Comparison of ENCODE assay signal across 8 cellular contexts in genomic region chr1:108643492-108644333, GRCh38. TPM values are rescaled to one million over a fixed set of nuclear protein-coding genes. Genes with fewer than 3 reads are reported as not detected.
A peak's percentile ranks its signal among the peaks of the same experiment; 100 is the strongest.
DNase-seq lines count a peak whose midpoint lies in the region; ATAC-seq and TF ChIP-seq lines count a peak whose summit lies in the region.

No MANE protein-coding gene starts in this region.

- H3K4me3 ChIP-seq in fibroblast of villous mesenchyme (ENCODE audit: low read depth, low read length) (no peak overlapping the region), osteoblast (ENCODE audit: insufficient read depth, low read length) (no peak overlapping the region)

- peaks cover 7% of the 10 kb centered on the region for H3K4me1 ChIP-seq in osteoblast (ENCODE audit: insufficient read depth, low read length)

- H4K20me1 ChIP-seq in osteoblast (ENCODE audit: insufficient read depth, low read length) = no peaks in the 10 kb centered on the region

- no peak overlapping the region for H3K4me2 ChIP-seq in osteoblast (ENCODE audit: insufficient read depth, low read length)

- no peaks in the 10 kb centered on the region for H3K79me2 ChIP-seq in osteoblast (ENCODE audit: insufficient read depth, low read length)

- peak; percentile 48 to 53 for ATAC-seq in activated CD4-positive, CD25-positive, alpha-beta regulatory T cell treated with anti-CD3 and anti-CD28 coated beads, Interleukin-2, amount 50 U/mL, for 24 hours
- ATAC-seq in HG03432 (IDR thresholded peaks at IDR 0.05; ENCODE audit: unreplicated experiment) (peak; percentile 80), HG02623 (IDR thresholded peaks at IDR 0.05; ENCODE audit: unreplicated experiment) (no peak)

- H3K27ac ChIP-seq in osteoblast (ENCODE audit: low read depth, low read length) = no peak overlapping the region

- no peaks in the 10 kb centered on the region for H3K9me3 ChIP-seq in osteoblast (ENCODE audit: low read depth, low read length)

- no peak overlapping the region for H2AFZ ChIP-seq in osteoblast (ENCODE audit: low read length)

- TF ChIP-seq CTCF in fibroblast of villous mesenchyme (IDR thresholded peaks at IDR 0.05; ENCODE audit: insufficient read depth, low read depth, low read length) (peak; percentile 65), osteoblast (IDR thresholded peaks at IDR 0.05; ENCODE audit: extremely low read depth, low read depth, low read length) (peak; percentile 64)

- no peaks in the 10 kb centered on the region for H3K27me3 ChIP-seq in osteoblast (ENCODE audit: insufficient read depth, low read length)

- no peak for DNase-seq in activated CD4-positive, CD25-positive, alpha-beta regulatory T cell treated with anti-CD3 and anti-CD28 coated beads, Interleukin-2, amount 50 U/mL, for 72 hours
- DNase-seq in NCI-H748 (lab: John Stamatoyannopoulos, UW; ENCODE audit: unreplicated experiment) = peak; percentile 69
- peak; percentile 35 for DNase-seq in activated T-cell treated with anti-CD3 and anti-CD28 coated beads for 4 hours
- peak; percentile 82 for DNase-seq in fibroblast of villous mesenchyme (ENCODE audit: low read depth)
- DNase-seq in osteoblast (ENCODE audit: insufficient read length, low spot score, missing footprints) = peak; percentile 91

- H3K36me3 ChIP-seq in osteoblast (ENCODE audit: insufficient read depth, low read length) = no peaks in the 10 kb centered on the region

RNA-seq across cellular contexts. Expression of gene HENMT1, which starts 17.2 kb away (rescaled TPM):
- total RNA-seq in fibroblast of villous mesenchyme (5.2 and 6.0 TPM in 2 replicates), osteoblast (4.7 and 5.3 TPM in 2 replicates)

RNA-seq across cellular contexts. Expression of gene PRPF38B, which starts 48.4 kb away (rescaled TPM):
- total RNA-seq in fibroblast of villous mesenchyme (17.1 and 21.6 TPM in 2 replicates), osteoblast (14.1 and 19.7 TPM in 2 replicates)
